ENCODE assay signal across 7 cellular contexts in the genomic region with DNA sequence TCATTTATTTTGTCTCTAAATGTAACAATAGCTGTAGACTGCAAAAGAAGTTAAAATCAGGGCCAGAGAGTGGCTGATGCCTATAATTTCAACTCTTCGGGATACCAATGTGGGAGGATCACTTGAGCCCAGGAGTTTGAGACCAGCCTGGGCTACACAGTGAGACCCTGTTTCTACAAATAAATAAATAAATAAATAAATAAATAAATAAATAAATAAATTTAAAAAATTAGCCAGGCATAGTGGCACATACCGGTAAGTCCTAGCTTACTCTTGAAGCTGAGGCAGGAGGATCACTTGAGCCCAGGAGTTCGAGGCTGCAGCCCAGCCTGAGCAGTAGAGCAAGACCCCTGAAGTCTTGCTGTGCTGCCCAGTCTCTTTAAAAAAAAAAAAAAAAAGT.
"Had no signal": no experiment of that assay in that cellular context is flagged by ENCODE, and none has a peak within 500 bp of the region (broad histone marks: within the 10 kb centered on the region; RNA-seq: fewer than 3 reads in every experiment).

No MANE protein-coding gene starts in this region.

- H2AFZ ChIP-seq: GM23248 had no signal

- H3K27ac Mint-ChIP-seq: HFFc6, IgD-negative memory B cell had no signal

- H3K27ac ChIP-seq: GM23248 had no signal

- H3K9ac ChIP-seq: GM23248 had no signal

- H3K4me3 ChIP-seq: GM23248 had no signal

- H3K4me3 Mint-ChIP-seq: H9, HFFc6, IgD-negative memory B cell had no signal

- H3K4me1 Mint-ChIP-seq: IgD-negative memory B cell had no signal

- H3K36me3 Mint-ChIP-seq: IgD-negative memory B cell had no signal

- H3K9me3 Mint-ChIP-seq: H9, HFFc6, IgD-negative memory B cell had no signal

- DNase-seq: GM23248, GOT3, H9, HCEC 1CT, HFFc6, KG1 had no signal
